Comparison of ENCODE assay signal across 10 cellular contexts in genomic region chr17:39151680-39152058, GRCh38. TPM values are rescaled to one million over a fixed set of nuclear protein-coding genes. Genes with fewer than 3 reads are reported as not detected.
DNase-seq lines count a peak whose midpoint lies in the region; ATAC-seq and TF ChIP-seq lines count a peak whose summit lies in the region.
"Had no signal": no experiment of that assay in that cellular context is flagged by ENCODE, and none has a peak within 500 bp of the region (broad histone marks: within the 10 kb centered on the region; RNA-seq: fewer than 3 reads in every experiment).

No MANE protein-coding gene starts in this region.

- no peaks in the 10 kb centered on the region for H3K9me3 Mint-ChIP-seq in activated CD4-positive, alpha-beta T cell treated with anti-CD3 and anti-CD28 coated beads, Interleukin-2, amount 10 ng/mL, durations not matched to agents 7 days and 5 days
- H3K9me3 Mint-ChIP-seq in activated naive CD8-positive, alpha-beta T cell treated with anti-CD3 and anti-CD28 coated beads for 36 hours, result peaks cover 2% of the 10 kb centered on the region

- peaks cover 2% of the 10 kb centered on the region for H3K36me3 Mint-ChIP-seq in activated CD4-positive, alpha-beta T cell treated with anti-CD3 and anti-CD28 coated beads, Interleukin-2, amount 10 ng/mL, durations not matched to agents 7 days and 5 days (ENCODE audit: low read depth)
- peaks cover 5% of the 10 kb centered on the region for H3K36me3 Mint-ChIP-seq in activated naive CD8-positive, alpha-beta T cell treated with anti-CD3 and anti-CD28 coated beads for 36 hours

- H3K27me3 ChIP-seq in kidney epithelial cell (ENCODE audit: control insufficient read depth, insufficient read depth, low read length), result peaks cover 38% of the 10 kb centered on the region
- no peaks in the 10 kb centered on the region for H3K27me3 ChIP-seq in suprapubic skin
- H3K27me3 ChIP-seq: MG63 had no signal

- no peak for TF ChIP-seq POLR2A in suprapubic skin (IDR thresholded peaks at IDR 0.05)

- peaks cover 43% of the 10 kb centered on the region for H3K4me1 Mint-ChIP-seq in activated CD4-positive, alpha-beta T cell treated with anti-CD3 and anti-CD28 coated beads, Interleukin-2, amount 10 ng/mL, durations not matched to agents 7 days and 5 days
- peaks cover 39% of the 10 kb centered on the region for H3K4me1 Mint-ChIP-seq in activated naive CD8-positive, alpha-beta T cell treated with anti-CD3 and anti-CD28 coated beads for 36 hours

- peaks cover 20% of the 10 kb centered on the region for H3K27me3 Mint-ChIP-seq in activated CD4-positive, alpha-beta T cell treated with anti-CD3 and anti-CD28 coated beads, Interleukin-2, amount 10 ng/mL, durations not matched to agents 7 days and 5 days
- peaks cover 12% of the 10 kb centered on the region for H3K27me3 Mint-ChIP-seq in activated naive CD8-positive, alpha-beta T cell treated with anti-CD3 and anti-CD28 coated beads for 36 hours

- peak overlapping the region; percentile 95 for H3K27ac Mint-ChIP-seq in activated CD4-positive, alpha-beta T cell treated with anti-CD3 and anti-CD28 coated beads, Interleukin-2, amount 10 ng/mL, durations not matched to agents 7 days and 5 days
- no peak overlapping the region for H3K27ac Mint-ChIP-seq in activated naive CD8-positive, alpha-beta T cell treated with anti-CD3 and anti-CD28 coated beads for 36 hours

- H3K9me3 ChIP-seq in suprapubic skin, result no peaks in the 10 kb centered on the region
- H3K9me3 ChIP-seq: MG63 had no signal

- TF ChIP-seq CTCF in kidney epithelial cell (IDR thresholded peaks at IDR 0.05; ENCODE audit: insufficient read depth, low read length, poor library complexity, severe bottlenecking), result no peak
- no peak for TF ChIP-seq CTCF in suprapubic skin (IDR thresholded peaks at IDR 0.05)

- POLR2A ChIA-PET in activated CD4-positive, alpha-beta T cell treated with anti-CD3 and anti-CD28 coated beads, Interleukin-2, amount 10 ng/mL, durations not matched to agents 7 days and 5 days (lab: Charles Lee), result no interaction called here

- peak overlapping the region; percentile 95 for H3K4me3 Mint-ChIP-seq in activated CD4-positive, alpha-beta T cell treated with anti-CD3 and anti-CD28 coated beads, Interleukin-2, amount 10 ng/mL, durations not matched to agents 7 days and 5 days
- H3K4me3 Mint-ChIP-seq in activated naive CD8-positive, alpha-beta T cell treated with anti-CD3 and anti-CD28 coated beads for 36 hours, result peak overlapping the region; percentile 99

- peaks cover 32% of the 10 kb centered on the region for H3K4me1 ChIP-seq in suprapubic skin

- H3K4me3 ChIP-seq in kidney epithelial cell (ENCODE audit: low read depth, low read length) (peak overlapping the region; percentile 19), suprapubic skin (peak overlapping the region; percentile 85)
- H3K4me3 ChIP-seq: MG63 had no signal

- CTCF ChIA-PET in activated CD4-positive, alpha-beta T cell treated with anti-CD3 and anti-CD28 coated beads, Interleukin-2, amount 10 ng/mL, durations not matched to agents 7 days and 5 days (lab: Charles Lee), result interaction anchor here (0.8 to 5.8 kb wide), 6 partner anchors 9 to 184 kb away, joined by 3 to 94 read pairs (median 3); partner anchors contain the start of genes ARL5C and FBXO47

- ATAC-seq in GM21447 (IDR thresholded peaks at IDR 0.05; ENCODE audit: unreplicated experiment) (no peak), HG02884 (IDR thresholded peaks at IDR 0.05; ENCODE audit: unreplicated experiment) (no peak), HG03095 (IDR thresholded peaks at IDR 0.05; ENCODE audit: unreplicated experiment) (no peak)

- DNase-seq in activated CD4-positive, alpha-beta T cell treated with anti-CD3 and anti-CD28 coated beads, Interleukin-2, amount 10 ng/mL, durations not matched to agents 7 days and 5 days, result no peak
- DNase-seq in activated CD4-positive, alpha-beta T cell treated with anti-CD3 and anti-CD28 coated beads, Interleukin-2, amount 50 U/mL, for 4 hours, result no peak
- DNase-seq in activated naive CD8-positive, alpha-beta T cell treated with anti-CD3 and anti-CD28 coated beads for 36 hours, result no peak
- DNase-seq in kidney epithelial cell (ENCODE audit: low read depth), result no peak
- DNase-seq in suprapubic skin (ENCODE audit: low spot score in 2 of 2), result no peak
- DNase-seq: activated CD4-positive, alpha-beta T cell treated with anti-CD3 and anti-CD28 coated beads for 1 hour; MG63 had no signal

- H3K36me3 ChIP-seq in kidney epithelial cell (ENCODE audit: control insufficient read depth, insufficient read depth, low read length) (no peaks in the 10 kb centered on the region), suprapubic skin (no peaks in the 10 kb centered on the region)

- 6% methylated on average over 6 of the region's 26 CpGs for WGBS in suprapubic skin

- no peak overlapping the region for H3K27ac ChIP-seq in suprapubic skin

- TF ChIP-seq EP300 in suprapubic skin (IDR thresholded peaks at IDR 0.05), result no peak

RNA-seq across cellular contexts. Expression of gene PLXDC1, which starts 0.2 kb away (rescaled TPM):
- 1 to 10 TPM; 6.0 to 6.3 TPM for total RNA-seq in activated CD4-positive, alpha-beta T cell treated with anti-CD3 and anti-CD28 coated beads, Interleukin-2, amount 10 ng/mL, durations not matched to agents 7 days and 5 days
- total RNA-seq in activated naive CD8-positive, alpha-beta T cell treated with anti-CD3 and anti-CD28 coated beads for 36 hours, result 1 to 10 TPM in 1 of 2 experiments, under 1 TPM in 1; 0.54 to 1.1 TPM
- under 0.01 and 0.67 TPM in 2 replicates for total RNA-seq in kidney epithelial cell
- 10 to 100 TPM in 1 of 4 donors, 1 to 10 TPM in 3; 5.3 to 14.1 (median 6.3) TPM for total RNA-seq in suprapubic skin

RNA-seq across cellular contexts. Expression of gene ARL5C, which starts 14.3 kb away (rescaled TPM):
- under 1 TPM in 1 of 2 experiments, not detected in 1; 0.15 TPM for total RNA-seq in activated CD4-positive, alpha-beta T cell treated with anti-CD3 and anti-CD28 coated beads, Interleukin-2, amount 10 ng/mL, durations not matched to agents 7 days and 5 days
- not detected for total RNA-seq in activated naive CD8-positive, alpha-beta T cell treated with anti-CD3 and anti-CD28 coated beads for 36 hours
- not detected in 2 replicates for total RNA-seq in kidney epithelial cell
- total RNA-seq in suprapubic skin, result not detected

RNA-seq across cellular contexts. Expression of gene CACNB1, which starts 45.8 kb away (rescaled TPM):
- total RNA-seq in activated CD4-positive, alpha-beta T cell treated with anti-CD3 and anti-CD28 coated beads, Interleukin-2, amount 10 ng/mL, durations not matched to agents 7 days and 5 days, result 10 to 100 TPM; 14.8 to 18.3 TPM
- 10 to 100 TPM; 12.7 to 14.4 TPM for total RNA-seq in activated naive CD8-positive, alpha-beta T cell treated with anti-CD3 and anti-CD28 coated beads for 36 hours
- 6.0 and 7.1 TPM in 2 replicates for total RNA-seq in kidney epithelial cell
- total RNA-seq in suprapubic skin, result 10 to 100 TPM in 2 of 4 donors, 1 to 10 TPM in 2; 7.9 to 32.9 (median 17.1) TPM

RNA-seq across cellular contexts. Expression of gene RPL19, which starts 48.4 kb away (rescaled TPM):
- 1,000 to 10,000 TPM; 1,832 to 1,924 TPM for total RNA-seq in activated CD4-positive, alpha-beta T cell treated with anti-CD3 and anti-CD28 coated beads, Interleukin-2, amount 10 ng/mL, durations not matched to agents 7 days and 5 days
- total RNA-seq in activated naive CD8-positive, alpha-beta T cell treated with anti-CD3 and anti-CD28 coated beads for 36 hours, result 1,000 to 10,000 TPM; 3,075 to 3,102 TPM
- total RNA-seq in kidney epithelial cell (3,729 and 4,555 TPM in 2 replicates), suprapubic skin (1,000 to 10,000 TPM; 2,327 to 3,514 (median 3,192) TPM)
